In the genomic region with DNA sequence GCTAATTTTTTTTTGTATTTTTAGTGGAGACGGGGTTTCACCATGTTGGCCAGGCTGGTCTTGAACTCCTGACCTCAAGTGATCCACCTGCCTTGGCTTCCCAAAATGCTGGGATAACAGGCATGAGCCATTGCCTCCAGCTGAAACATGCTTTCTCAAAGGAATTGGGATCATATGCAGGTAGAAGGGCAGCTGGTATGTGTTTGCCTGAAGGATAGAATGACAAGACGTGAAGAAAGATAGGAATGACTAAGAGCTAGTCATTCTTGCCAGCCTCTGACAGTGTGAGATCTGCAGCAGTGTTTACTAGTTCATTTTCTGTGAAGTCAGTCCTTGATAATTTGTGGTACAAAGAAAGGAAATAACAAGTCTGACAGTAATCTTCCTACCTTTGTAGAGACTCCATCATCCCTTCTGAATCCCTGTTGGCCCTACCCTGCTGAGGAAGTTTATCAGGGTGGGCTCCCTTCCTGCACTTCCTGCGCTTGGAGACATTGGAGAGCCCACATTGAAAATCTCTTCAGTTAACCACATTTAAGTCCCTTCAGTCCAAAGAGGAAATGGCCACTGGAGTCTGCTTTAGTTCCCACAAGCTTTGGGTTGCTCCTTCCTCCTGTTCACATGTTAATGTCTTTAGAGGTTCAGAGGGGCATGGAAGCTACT, we compare ENCODE assay signal across 8 cellular contexts. TPM values are rescaled to one million over a fixed set of nuclear protein-coding genes. Genes with fewer than 3 reads are reported as not detected.
DNase-seq lines count a peak whose midpoint lies in the region; FAIRE-seq and TF ChIP-seq lines count a peak whose summit lies in the region.

No MANE protein-coding gene starts in this region.

- no peak overlapping the region; a peak in 1 of 4 replicates for H3K4me2 ChIP-seq in H1 (ENCODE audit: insufficient read depth in 1 of 2, low read depth in 2 of 2, low read length in 2 of 2)
- no peak overlapping the region for H3K4me2 ChIP-seq in parathyroid adenoma (ENCODE audit: low read length)

- no peak overlapping the region; the same call in 1 of the 2 replicates for H2BK20ac ChIP-seq in H1 (ENCODE audit: low read length)

- H2BK5ac ChIP-seq in H1 (ENCODE audit: low read depth, low read length), result 0 out of 2 replicates have a peak overlapping the region, but pooled peaks have one; percentile 12

- H4K20me1 ChIP-seq in H1 (replicated peaks in 1 of 2; ENCODE audit: control insufficient read depth in 1 of 2, insufficient read depth in 2 of 2, low read length in 2 of 2), result no peaks in the 10 kb centered on the region

- TF ChIP-seq POLR2A in H1 (IDR thresholded peaks at IDR 0.05; ENCODE audit: control extremely low read depth in 1 of 2, low read depth in 2 of 2, low read length in 2 of 2), result no peak

- H4K91ac ChIP-seq in H1 (replicated peaks; ENCODE audit: insufficient read length, low read length), result no peak overlapping the region

- H2BK15ac ChIP-seq in H1 (ENCODE audit: low read length), result peak overlapping the region; percentile 2; the same call in 1 of the 2 replicates

- H3K27ac Mint-ChIP-seq in mesothelial cell of epicardium, result no peak overlapping the region

- no peak overlapping the region for H4K8ac ChIP-seq in H1 (ENCODE audit: extremely low read depth, insufficient read depth, low read length)

- H3K36me3 ChIP-seq in H1 (ENCODE audit: control insufficient read depth in 2 of 4, insufficient read depth in 4 of 4, low read length in 3 of 4) (no peaks in the 10 kb centered on the region), parathyroid adenoma (ENCODE audit: control insufficient read depth, insufficient read depth, low read length) (no peaks in the 10 kb centered on the region)

- H3K9me3 Mint-ChIP-seq in mesothelial cell of epicardium, result no peaks in the 10 kb centered on the region

- peaks cover 30% of the 10 kb centered on the region for H3K4me1 Mint-ChIP-seq in mesothelial cell of epicardium

- TF ChIP-seq EP300 in H1 (IDR thresholded peaks at IDR 0.05; ENCODE audit: borderline replicate concordance in 1 of 2, low read depth in 2 of 2, low read length in 2 of 2), result no peak

- H3K14ac ChIP-seq in H1 (ENCODE audit: insufficient read length), result no peak overlapping the region

- H2BK12ac ChIP-seq in H1 (ENCODE audit: low read depth, low read length), result no peak overlapping the region

- FAIRE-seq in H1 (lab: Jason Lieb, UNC), result no peak

- CTCF ChIA-PET in H1 (lab: Charles Lee; ENCODE audit: partially characterized antibody), result interaction anchor here (0.6 to 2.4 kb wide), 7 partner anchors 10 to 949 kb away, joined by 3 to 11 read pairs (median 4); a partner anchor contains a TSS

- H3K4me3 Mint-ChIP-seq in mesothelial cell of epicardium, result no peak overlapping the region

- no peak overlapping the region for H3K23ac ChIP-seq in H1 (ENCODE audit: insufficient read length)

- WGBS in H1 (ENCODE audit: extremely low coverage in 1 of 2, insufficient coverage in 1 of 2, insufficient read length in 1 of 2, insufficient replicate concordance in 2 of 2, low coverage in 1 of 2, low lambda C conversion rate in 2 of 2, missing lambda C conversion rate in 1 of 2), 2 experiments, result 89% methylated on average over 3 of the region's 3 CpGs; no CpG with 5 or more reads in 1 of the 2 experiments

- DNase-seq in activated CD4-positive, alpha-beta T cell treated with anti-CD3 and anti-CD28 coated beads for 4 hours, result peak; percentile 47 to 52
- no peak for DNase-seq in activated CD4-positive, alpha-beta T cell treated with anti-CD3 and anti-CD28 coated beads for 1 hour
- peak; percentile 31 for DNase-seq in T follicular helper cell (ENCODE audit: low read depth)
- no peak for DNase-seq in H1 (ENCODE audit: low read depth in 1 of 2, low spot score in 2 of 2)
- no peak for DNase-seq in mesothelial cell of epicardium (ENCODE audit: low spot score in 2 of 2, unreplicated experiment in 2 of 2)
- no peak for DNase-seq in NCI-H1417 treated with DMSO at 0.1 percent for 48 hours (lab: John Stamatoyannopoulos, UW)
- DNase-seq in putamen (ENCODE audit: low spot score), result no peak

- H3K4me3 ChIP-seq in H1 (ENCODE audit: extremely low read depth in 1 of 4, insufficient read depth in 2 of 4, low read depth in 3 of 4, low read length in 4 of 4), result no peak overlapping the region
- no peak overlapping the region for H3K4me3 ChIP-seq in parathyroid adenoma (ENCODE audit: low read depth, low read length)

- H3K9ac ChIP-seq in H1 (replicated peaks in 1 of 4; ENCODE audit: extremely low read depth in 1 of 4, low read depth in 3 of 4, low read length in 3 of 4) (no peak overlapping the region), parathyroid adenoma (no peak overlapping the region)

- no peak overlapping the region for H3K56ac ChIP-seq in H1 (replicated peaks; ENCODE audit: insufficient read length, low read depth, low read length)

- no peak overlapping the region for H3K27ac ChIP-seq in H1 (ENCODE audit: low read depth, low read length)
- H3K27ac ChIP-seq in parathyroid adenoma, result peak overlapping the region; percentile 40

- 0 out of 2 replicates have a peak overlapping the region, but pooled peaks have one; percentile 66 for H3K18ac ChIP-seq in H1 (ENCODE audit: extremely low read depth, low read length)

- no peaks in the 10 kb centered on the region for H3K9me3 ChIP-seq in H1 (ENCODE audit: insufficient read depth in 2 of 2, low read depth in 1 of 2, low read length in 1 of 2)
- no peaks in the 10 kb centered on the region for H3K9me3 ChIP-seq in parathyroid adenoma (ENCODE audit: control insufficient read depth, low read length)

- no peaks in the 10 kb centered on the region for H3K27me3 ChIP-seq in H1 (replicated peaks in 1 of 4; ENCODE audit: control insufficient read depth in 3 of 4, extremely low read depth in 1 of 4, insufficient read depth in 3 of 4, low read length in 3 of 4)
- no peaks in the 10 kb centered on the region for H3K27me3 ChIP-seq in parathyroid adenoma (ENCODE audit: control insufficient read depth, insufficient read depth, low read length)

- H2AFZ ChIP-seq in H1 (ENCODE audit: low read length) (no peak overlapping the region; the same call in 1 of the 2 replicates), parathyroid adenoma (no peak overlapping the region)

- no peak for TF ChIP-seq CTCF in H1 (IDR thresholded peaks at IDR 0.05; ENCODE audit: control extremely low read depth in 1 of 3, insufficient read depth in 1 of 3, low read depth in 1 of 3, low read length in 3 of 3)
- no peak for TF ChIP-seq CTCF in parathyroid adenoma (IDR thresholded peaks at IDR 0.05)
- no peak for TF ChIP-seq CTCF in mesothelial cell of epicardium (IDR thresholded peaks at IDR 0.05; ENCODE audit: unreplicated experiment)

- no peak for TF ChIP-seq RAD21 in H1 (IDR thresholded peaks at IDR 0.05 in 1 of 2, conservative IDR thresholded peaks at IDR 0.05 in 1 of 2; ENCODE audit: low read depth in 2 of 2, low read length in 2 of 2)

- no peaks in the 10 kb centered on the region for H3K23me2 ChIP-seq in H1 (ENCODE audit: low read depth, low read length)

- H2AK5ac ChIP-seq in H1 (ENCODE audit: low read depth, low read length), result 0 out of 2 replicates have a peak overlapping the region, but pooled peaks have one; percentile 17

- POLR2A ChIA-PET in H1 (lab: Charles Lee; ENCODE audit: partially characterized antibody), result interaction anchor here (0.7 to 1.2 kb wide), 5 partner anchors 10 to 241 kb away, joined by 3 to 5 read pairs (median 3); a partner anchor contains a TSS

- no peak overlapping the region for H2BK120ac ChIP-seq in H1 (replicated peaks; ENCODE audit: low read depth, low read length)

- peaks cover 0 to 3% (median under 1%) of the 10 kb centered on the region in 4 experiments; a peak in 3 of 7 replicates for H3K4me1 ChIP-seq in H1 (replicated peaks in 1 of 4; ENCODE audit: control insufficient read depth in 3 of 4, insufficient read depth in 4 of 4, low read length in 3 of 4)
- H3K4me1 ChIP-seq in parathyroid adenoma, result peaks cover 11% of the 10 kb centered on the region

- H3K79me2 ChIP-seq in H1 (ENCODE audit: control insufficient read depth in 1 of 2, insufficient read depth in 2 of 2, low read length in 2 of 2), result no peaks in the 10 kb centered on the region
- peaks cover 22% of the 10 kb centered on the region for H3K79me2 ChIP-seq in parathyroid adenoma

- H3K79me1 ChIP-seq in H1 (ENCODE audit: low read depth, low read length), result no peaks in the 10 kb centered on the region

- H3K4ac ChIP-seq in H1 (replicated peaks; ENCODE audit: insufficient read length, low read depth, low read length), result no peak overlapping the region

- H4K5ac ChIP-seq in H1 (ENCODE audit: insufficient read length, low read depth, low read length), result no peak overlapping the region

- H3K36me3 Mint-ChIP-seq in mesothelial cell of epicardium, result peaks cover 6% of the 10 kb centered on the region

- no peaks in the 10 kb centered on the region for H3K27me3 Mint-ChIP-seq in mesothelial cell of epicardium (ENCODE audit: low read depth)

RNA-seq across cellular contexts. Expression of a gene that starts 14.7 kb away (rescaled TPM):
- 1.1 and 1.6 TPM in 2 replicates for total RNA-seq in H1 (2021; fragmentation: NEBNext Ultra II Directional; extraction: Animal tissue kit (Norgen Biotek cat#: 25700))
- polyA plus RNA-seq in H1 (2011; rRNA removed), result 3.8 and 3.9 TPM in 2 replicates
- 5.2 TPM for polyA plus RNA-seq in H1 (2011; cell fraction: cytosol; rRNA removed)
- 7.4 TPM for polyA plus RNA-seq in H1 (2011; cell fraction: nucleus; rRNA removed)
- 7.0 to 10.0 TPM (median 7.5 TPM) in 4 replicates for polyA plus RNA-seq in H1 (2012, experiment 1 of 2)
- 2.2 TPM for polyA plus RNA-seq in H1 (2012, experiment 2 of 2)
- 2.6 TPM for polyA plus RNA-seq in H1 (2013, experiment 1 of 2)
- 2.0 TPM for polyA plus RNA-seq in H1 (2013, experiment 2 of 2)
- polyA minus RNA-seq in H1 (2011; rRNA and poly(A)+ RNA removed), result 14.3 and 19.2 TPM in 2 replicates
- polyA minus RNA-seq in H1 (2011; cell fraction: cytosol; rRNA and poly(A)+ RNA removed), result 7.0 TPM
- 22.6 TPM for polyA minus RNA-seq in H1 (2011; cell fraction: nucleus; rRNA and poly(A)+ RNA removed)
- 37.0 to 43.9 TPM (median 40.8 TPM) in 3 replicates for total RNA-seq in mesothelial cell of epicardium

RNA-seq across cellular contexts. Expression of a gene that starts 52.3 kb away (rescaled TPM):
- 4.0 and 4.2 TPM in 2 replicates for total RNA-seq in H1 (2021; fragmentation: NEBNext Ultra II Directional; extraction: Animal tissue kit (Norgen Biotek cat#: 25700))
- polyA plus RNA-seq in H1 (2011; rRNA removed), result 2.0 and 2.3 TPM in 2 replicates
- polyA plus RNA-seq in H1 (2011; cell fraction: cytosol; rRNA removed), result 2.8 TPM
- 2.9 TPM for polyA plus RNA-seq in H1 (2011; cell fraction: nucleus; rRNA removed)
- 2.7 to 3.2 TPM (median 3.0 TPM) in 4 replicates for polyA plus RNA-seq in H1 (2012, experiment 1 of 2)
- polyA plus RNA-seq in H1 (2012, experiment 2 of 2), result 1.2 TPM
- 2.4 TPM for polyA plus RNA-seq in H1 (2013, experiment 1 of 2)
- polyA plus RNA-seq in H1 (2013, experiment 2 of 2), result 1.4 TPM
- 7.1 and 7.9 TPM in 2 replicates for polyA minus RNA-seq in H1 (2011; rRNA and poly(A)+ RNA removed)
- polyA minus RNA-seq in H1 (2011; cell fraction: cytosol; rRNA and poly(A)+ RNA removed), result 3.2 TPM
- 8.9 TPM for polyA minus RNA-seq in H1 (2011; cell fraction: nucleus; rRNA and poly(A)+ RNA removed)
- total RNA-seq in mesothelial cell of epicardium, result 2.2 to 3.1 TPM (median 2.8 TPM) in 3 replicates

RNA-seq across cellular contexts. Expression of a gene that starts 58.9 kb away (rescaled TPM):
- total RNA-seq in H1 (2021; fragmentation: NEBNext Ultra II Directional; extraction: Animal tissue kit (Norgen Biotek cat#: 25700)), result 55.3 and 57.5 TPM in 2 replicates
- polyA plus RNA-seq in H1 (2011; rRNA removed), result 15.5 and 38.2 TPM in 2 replicates
- 46.4 TPM for polyA plus RNA-seq in H1 (2011; cell fraction: cytosol; rRNA removed)
- polyA plus RNA-seq in H1 (2011; cell fraction: nucleus; rRNA removed), result 4.5 TPM
- 52.7 to 85.6 TPM (median 54.0 TPM) in 4 replicates for polyA plus RNA-seq in H1 (2012, experiment 1 of 2)
- 64.4 TPM for polyA plus RNA-seq in H1 (2012, experiment 2 of 2)
- polyA plus RNA-seq in H1 (2013, experiment 1 of 2), result 102 TPM
- polyA plus RNA-seq in H1 (2013, experiment 2 of 2), result 114 TPM
- polyA minus RNA-seq in H1 (2011; rRNA and poly(A)+ RNA removed), result 6.7 and 6.8 TPM in 2 replicates
- polyA minus RNA-seq in H1 (2011; cell fraction: cytosol; rRNA and poly(A)+ RNA removed), result 8.7 TPM
- 3.6 TPM for polyA minus RNA-seq in H1 (2011; cell fraction: nucleus; rRNA and poly(A)+ RNA removed)
- 50.7 to 55.4 TPM (median 53.3 TPM) in 3 replicates for total RNA-seq in mesothelial cell of epicardium

RNA-seq across cellular contexts. Expression of a gene that starts 59.2 kb away (rescaled TPM):
- total RNA-seq in H1 (2021; fragmentation: NEBNext Ultra II Directional; extraction: Animal tissue kit (Norgen Biotek cat#: 25700)), result 7.8 and 8.0 TPM in 2 replicates
- 0.67 and 0.86 TPM in 2 replicates for polyA plus RNA-seq in H1 (2011; rRNA removed)
- polyA plus RNA-seq in H1 (2011; cell fraction: cytosol; rRNA removed), result 1.3 TPM
- 1.1 TPM for polyA plus RNA-seq in H1 (2011; cell fraction: nucleus; rRNA removed)
- polyA plus RNA-seq in H1 (2012, experiment 1 of 2), result 1.2 to 2.4 TPM (median 1.9 TPM) in 4 replicates
- polyA plus RNA-seq in H1 (2012, experiment 2 of 2), result 0.10 TPM
- 2.2 TPM for polyA plus RNA-seq in H1 (2013, experiment 1 of 2)
- 2.7 TPM for polyA plus RNA-seq in H1 (2013, experiment 2 of 2)
- polyA minus RNA-seq in H1 (2011; rRNA and poly(A)+ RNA removed), result 6.5 and 13.6 TPM in 2 replicates
- polyA minus RNA-seq in H1 (2011; cell fraction: cytosol; rRNA and poly(A)+ RNA removed), result 2.8 TPM
- polyA minus RNA-seq in H1 (2011; cell fraction: nucleus; rRNA and poly(A)+ RNA removed), result 8.0 TPM
- total RNA-seq in mesothelial cell of epicardium, result 18.9 to 20.3 TPM (median 19.1 TPM) in 3 replicates

Comparison
In these comparisons a context has a peak if more than half of its experiments do, and no peak if none do; other contexts are left out.
1. DNase-seq: peak in activated CD4-positive, alpha-beta T cell treated with anti-CD3 and anti-CD28 coated beads for 4 hours (2 of 2) and T follicular helper cell (single experiment); none in activated CD4-positive, alpha-beta T cell treated with anti-CD3 and anti-CD28 coated beads for 1 hour (single experiment), H1 (0 of 2), mesothelial cell of epicardium (0 of 2), NCI-H1417 treated with DMSO at 0.1 percent for 48 hours (single experiment) and putamen (single experiment).
2. RNA of a gene that starts 14.7 kb away (total RNA-seq): 37.0 to 43.9 TPM in mesothelial cell of epicardium; 1.1 to 1.6 TPM in H1; every median in the first group is over 10 times any median in the second.